ENCODE assay signal across 8 cellular contexts in genomic region chr16:85029413-85029794, GRCh38. TPM values are rescaled to one million over a fixed set of nuclear protein-coding genes. Genes with fewer than 3 reads are reported as not detected.
A peak's percentile ranks its signal among the peaks of the same experiment; 100 is the strongest.
DNase-seq lines count a peak whose midpoint lies in the region; ATAC-seq and TF ChIP-seq lines count a peak whose summit lies in the region.

No MANE protein-coding gene starts in this region.

- H3K27ac ChIP-seq in PC-3 (ENCODE audit: low read length) = peak overlapping the region; percentile 84

- POLR2A ChIA-PET in PC-3 (lab: Charles Lee; ENCODE audit: unreplicated experiment) = no interaction called here

- no peak for TF ChIP-seq CTCF in PC-3 (conservative IDR thresholded peaks at IDR 0.05; ENCODE audit: low read depth, low read length)

- H3K9me2 ChIP-seq in PC-3 (replicated peaks; ENCODE audit: low read length) = no peaks in the 10 kb centered on the region

- CTCF ChIA-PET in PC-3 (lab: Charles Lee) = no interaction called here
- CTCF ChIA-PET in activated naive CD4-positive, alpha-beta T cell treated with anti-CD3 and anti-CD28 coated beads for 36 hours (lab: Charles Lee) = no interaction called here

- peak; percentile 87 for DNase-seq in PC-3
- peak; percentile 84 for DNase-seq in activated naive CD4-positive, alpha-beta T cell treated with anti-CD3 and anti-CD28 coated beads for 36 hours
- DNase-seq in immature natural killer cell = peak; percentile 20 to 43 (median 28)
- peak; percentile 39 for DNase-seq in stimulated activated CD8-positive, alpha-beta memory T cell treated with anti-CD3 and anti-CD28 coated beads, Interleukin-15, amount 100 ng/mL, for 1 hour (ENCODE audit: low read depth)
- no peak for DNase-seq in DMS 273 treated with DMSO at 0.1 percent for 48 hours (lab: John Stamatoyannopoulos, UW)
- DNase-seq in NCI-H446 (lab: John Stamatoyannopoulos, UW) = no peak
- no peak for DNase-seq in NCI-H748 (lab: John Stamatoyannopoulos, UW; ENCODE audit: unreplicated experiment)

- H3K9ac ChIP-seq in PC-3 (ENCODE audit: low read length) = peak overlapping the region; percentile 57

- H4K20me1 ChIP-seq in PC-3 (ENCODE audit: low read length) = no peaks in the 10 kb centered on the region

- no peaks in the 10 kb centered on the region for H3K27me3 ChIP-seq in PC-3 (ENCODE audit: low read length)

- no peaks in the 10 kb centered on the region for H3K36me3 Mint-ChIP-seq in activated naive CD4-positive, alpha-beta T cell treated with anti-CD3 and anti-CD28 coated beads for 36 hours (ENCODE audit: low read depth)
- H3K36me3 Mint-ChIP-seq in immature natural killer cell = peaks cover 0 to 4% (median 0%) of the 10 kb centered on the region in 3 donors

- no peaks in the 10 kb centered on the region for H3K9me3 ChIP-seq in PC-3 (ENCODE audit: low read length)

- ATAC-seq in GM19023 (IDR thresholded peaks at IDR 0.05; ENCODE audit: unreplicated experiment) = peak; percentile 44
- ATAC-seq in PC-3 = peak; percentile 63

- intact Hi-C loops in PC-3 (cut with micrococcal nuclease) = loop anchor here (1.0 to 2.0 kb wide), 2 partner anchors 19 to 57 kb away; partner anchors contain the start of gene ZDHHC7
- intact Hi-C loops in activated naive CD4-positive, alpha-beta T cell treated with anti-CD3 and anti-CD28 coated beads for 36 hours (cut with micrococcal nuclease) = loop anchor here (1.0 to 10.0 kb wide), 8 partner anchors 18 to 855 kb away; partner anchors contain the start of gene ZDHHC7

- H3K4me1 ChIP-seq in PC-3 (ENCODE audit: insufficient read depth, low read length) = peaks cover 46% of the 10 kb centered on the region

- H2AFZ ChIP-seq in PC-3 (ENCODE audit: low read length) = peak overlapping the region; percentile 65; the same call in 1 of the 2 replicates

- BruUV-seq in PC-3 (replicated peaks; lab: Mats Ljungman, UMichigan) = no TSS peak

- H3K27me3 Mint-ChIP-seq in activated naive CD4-positive, alpha-beta T cell treated with anti-CD3 and anti-CD28 coated beads for 36 hours (ENCODE audit: low read depth) = no peaks in the 10 kb centered on the region
- H3K27me3 Mint-ChIP-seq in immature natural killer cell (ENCODE audit: low read depth in 3 of 3) = peaks cover 6 to 16% (median 10%) of the 10 kb centered on the region in 3 donors

- peak overlapping the region; percentile 87 for H3K4me3 Mint-ChIP-seq in activated naive CD4-positive, alpha-beta T cell treated with anti-CD3 and anti-CD28 coated beads for 36 hours
- peak overlapping the region; percentile 83 to 93 (median 89) for H3K4me3 Mint-ChIP-seq in immature natural killer cell

- H3F3A ChIP-seq in PC-3 (ENCODE audit: low read length, unreplicated experiment) = no peaks in the 10 kb centered on the region

- peak overlapping the region; percentile 89 for H3K4me2 ChIP-seq in PC-3 (ENCODE audit: low read length)

- H3K79me2 ChIP-seq in PC-3 (ENCODE audit: low read length) = 0 out of 2 replicates have a peak, but pooled peaks cover 6% of the 10 kb centered on the region

- H3K4me3 ChIP-seq in PC-3 (ENCODE audit: low read length) = peak overlapping the region; percentile 79

- H3K27ac Mint-ChIP-seq in activated naive CD4-positive, alpha-beta T cell treated with anti-CD3 and anti-CD28 coated beads for 36 hours = peak overlapping the region; percentile 95
- peak overlapping the region; percentile 68 to 92 (median 86) for H3K27ac Mint-ChIP-seq in immature natural killer cell

- H3K36me3 ChIP-seq in PC-3 (ENCODE audit: low read depth, low read length) = no peaks in the 10 kb centered on the region

- H3K9me3 Mint-ChIP-seq in activated naive CD4-positive, alpha-beta T cell treated with anti-CD3 and anti-CD28 coated beads for 36 hours = no peaks in the 10 kb centered on the region
- H3K9me3 Mint-ChIP-seq in immature natural killer cell = peaks cover 0 to 1% (median 0%) of the 10 kb centered on the region in 6 donors

- H3K4me1 Mint-ChIP-seq in activated naive CD4-positive, alpha-beta T cell treated with anti-CD3 and anti-CD28 coated beads for 36 hours (ENCODE audit: low read depth) = peaks cover 33% of the 10 kb centered on the region
- peaks cover 35 to 36% of the 10 kb centered on the region in 2 donors for H3K4me1 Mint-ChIP-seq in immature natural killer cell

RNA-seq across cellular contexts. Expression of gene KIAA0513, which starts 1.8 kb away (rescaled TPM):
- total RNA-seq in PC-3 (2014; rRNA removed) = 5.5 and 7.8 TPM in 2 replicates
- total RNA-seq in activated naive CD4-positive, alpha-beta T cell treated with anti-CD3 and anti-CD28 coated beads for 36 hours = 1 to 10 TPM; 9.7 to 9.8 TPM
- polyA plus RNA-seq in immature natural killer cell = 1 to 10 TPM in 2 of 3 donors, under 1 TPM in 1; 0.11 to 8.7 (median 4.4) TPM

RNA-seq across cellular contexts. Expression of gene ZDHHC7, which starts 18.1 kb away (rescaled TPM):
- total RNA-seq in PC-3 (2014; rRNA removed) = 37.0 and 42.1 TPM in 2 replicates
- total RNA-seq in activated naive CD4-positive, alpha-beta T cell treated with anti-CD3 and anti-CD28 coated beads for 36 hours = 10 to 100 TPM; 16.6 to 17.9 TPM
- 10 to 100 TPM; 28.2 to 46.6 (median 37.2) TPM for polyA plus RNA-seq in immature natural killer cell

Comparison
In these comparisons a context has a peak if more than half of its experiments do, and no peak if none do; other contexts are left out.
1. DNase-seq: peak in PC-3 (single experiment), activated naive CD4-positive, alpha-beta T cell treated with anti-CD3 and anti-CD28 coated beads for 36 hours (single experiment), immature natural killer cell (3 of 3) and stimulated activated CD8-positive, alpha-beta memory T cell treated with anti-CD3 and anti-CD28 coated beads, Interleukin-15, amount 100 ng/mL, for 1 hour (single experiment); none in DMS 273 treated with DMSO at 0.1 percent for 48 hours (single experiment), NCI-H446 (0 of 2) and NCI-H748 (single experiment).